1 cellular context compared by ENCODE assay signal in genomic region chr1:65469889-65470340, GRCh38.
TF ChIP-seq lines count a peak whose summit lies in the region.

No MANE protein-coding gene starts in this region.

TF ChIP-seq in GM23338, 12 proteins besides CTCF, POLR2A, EP300 and RAD21 (continued from another document):
- TF ChIP-seq, protein P1, sequence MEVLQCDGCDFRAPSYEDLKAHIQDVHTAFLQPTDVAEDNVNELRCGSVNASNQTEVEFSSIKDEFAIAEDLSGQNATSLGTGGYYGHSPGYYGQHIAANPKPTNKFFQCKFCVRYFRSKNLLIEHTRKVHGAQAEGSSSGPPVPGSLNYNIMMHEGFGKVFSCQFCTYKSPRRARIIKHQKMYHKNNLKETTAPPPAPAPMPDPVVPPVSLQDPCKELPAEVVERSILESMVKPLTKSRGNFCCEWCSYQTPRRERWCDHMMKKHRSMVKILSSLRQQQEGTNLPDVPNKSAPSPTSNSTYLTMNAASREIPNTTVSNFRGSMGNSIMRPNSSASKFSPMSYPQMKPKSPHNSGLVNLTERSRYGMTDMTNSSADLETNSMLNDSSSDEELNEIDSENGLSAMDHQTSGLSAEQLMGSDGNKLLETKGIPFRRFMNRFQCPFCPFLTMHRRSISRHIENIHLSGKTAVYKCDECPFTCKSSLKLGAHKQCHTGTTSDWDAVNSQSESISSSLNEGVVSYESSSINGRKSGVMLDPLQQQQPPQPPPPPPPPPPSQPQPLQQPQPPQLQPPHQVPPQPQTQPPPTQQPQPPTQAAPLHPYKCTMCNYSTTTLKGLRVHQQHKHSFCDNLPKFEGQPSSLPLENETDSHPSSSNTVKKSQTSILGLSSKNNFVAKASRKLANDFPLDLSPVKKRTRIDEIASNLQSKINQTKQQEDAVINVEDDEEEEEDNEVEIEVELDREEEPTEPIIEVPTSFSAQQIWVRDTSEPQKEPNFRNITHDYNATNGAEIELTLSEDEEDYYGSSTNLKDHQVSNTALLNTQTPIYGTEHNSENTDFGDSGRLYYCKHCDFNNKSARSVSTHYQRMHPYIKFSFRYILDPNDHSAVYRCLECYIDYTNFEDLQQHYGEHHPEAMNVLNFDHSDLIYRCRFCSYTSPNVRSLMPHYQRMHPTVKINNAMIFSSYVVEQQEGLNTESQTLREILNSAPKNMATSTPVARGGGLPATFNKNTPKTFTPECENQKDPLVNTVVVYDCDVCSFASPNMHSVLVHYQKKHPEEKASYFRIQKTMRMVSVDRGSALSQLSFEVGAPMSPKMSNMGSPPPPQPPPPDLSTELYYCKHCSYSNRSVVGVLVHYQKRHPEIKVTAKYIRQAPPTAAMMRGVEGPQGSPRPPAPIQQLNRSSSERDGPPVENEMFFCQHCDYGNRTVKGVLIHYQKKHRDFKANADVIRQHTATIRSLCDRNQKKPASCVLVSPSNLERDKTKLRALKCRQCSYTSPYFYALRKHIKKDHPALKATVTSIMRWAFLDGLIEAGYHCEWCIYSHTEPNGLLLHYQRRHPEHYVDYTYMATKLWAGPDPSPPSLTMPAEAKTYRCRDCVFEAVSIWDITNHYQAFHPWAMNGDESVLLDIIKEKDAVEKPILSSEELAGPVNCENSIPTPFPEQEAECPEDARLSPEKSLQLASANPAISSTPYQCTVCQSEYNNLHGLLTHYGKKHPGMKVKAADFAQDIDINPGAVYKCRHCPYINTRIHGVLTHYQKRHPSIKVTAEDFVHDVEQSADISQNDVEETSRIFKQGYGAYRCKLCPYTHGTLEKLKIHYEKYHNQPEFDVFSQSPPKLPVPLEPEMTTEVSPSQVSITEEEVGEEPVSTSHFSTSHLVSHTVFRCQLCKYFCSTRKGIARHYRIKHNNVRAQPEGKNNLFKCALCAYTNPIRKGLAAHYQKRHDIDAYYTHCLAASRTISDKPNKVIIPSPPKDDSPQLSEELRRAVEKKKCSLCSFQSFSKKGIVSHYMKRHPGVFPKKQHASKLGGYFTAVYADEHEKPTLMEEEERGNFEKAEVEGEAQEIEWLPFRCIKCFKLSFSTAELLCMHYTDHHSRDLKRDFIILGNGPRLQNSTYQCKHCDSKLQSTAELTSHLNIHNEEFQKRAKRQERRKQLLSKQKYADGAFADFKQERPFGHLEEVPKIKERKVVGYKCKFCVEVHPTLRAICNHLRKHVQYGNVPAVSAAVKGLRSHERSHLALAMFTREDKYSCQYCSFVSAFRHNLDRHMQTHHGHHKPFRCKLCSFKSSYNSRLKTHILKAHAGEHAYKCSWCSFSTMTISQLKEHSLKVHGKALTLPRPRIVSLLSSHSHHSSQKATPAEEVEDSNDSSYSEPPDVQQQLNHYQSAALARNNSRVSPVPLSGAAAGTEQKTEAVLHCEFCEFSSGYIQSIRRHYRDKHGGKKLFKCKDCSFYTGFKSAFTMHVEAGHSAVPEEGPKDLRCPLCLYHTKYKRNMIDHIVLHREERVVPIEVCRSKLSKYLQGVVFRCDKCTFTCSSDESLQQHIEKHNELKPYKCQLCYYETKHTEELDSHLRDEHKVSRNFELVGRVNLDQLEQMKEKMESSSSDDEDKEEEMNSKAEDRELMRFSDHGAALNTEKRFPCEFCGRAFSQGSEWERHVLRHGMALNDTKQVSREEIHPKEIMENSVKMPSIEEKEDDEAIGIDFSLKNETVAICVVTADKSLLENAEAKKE (CRISPR knock-in tag; IDR thresholded peaks at IDR 0.05): no peak
- TF ChIP-seq ZNF331 (CRISPR knock-in tag; IDR thresholded peaks at IDR 0.05; ENCODE audit: low read depth) (no peak), EZH2phosphoT487 (IDR thresholded peaks at IDR 0.05; ENCODE audit: unreplicated experiment) (no peak), POLR2AphosphoS5 (IDR thresholded peaks at IDR 0.05; ENCODE audit: low read depth) (no peak), REST (IDR thresholded peaks at IDR 0.05; ENCODE audit: unreplicated experiment) (no peak), STAT1 (IDR thresholded peaks at IDR 0.05; ENCODE audit: unreplicated experiment) (no peak), ZNF114 (CRISPR knock-in tag; IDR thresholded peaks at IDR 0.05) (no peak), EZH2 (IDR thresholded peaks at IDR 0.05; ENCODE audit: low read depth, unreplicated experiment) (no peak), NANOG (IDR thresholded peaks at IDR 0.05; ENCODE audit: borderline replicate concordance) (no peak)
- TF ChIP-seq, protein P2, sequence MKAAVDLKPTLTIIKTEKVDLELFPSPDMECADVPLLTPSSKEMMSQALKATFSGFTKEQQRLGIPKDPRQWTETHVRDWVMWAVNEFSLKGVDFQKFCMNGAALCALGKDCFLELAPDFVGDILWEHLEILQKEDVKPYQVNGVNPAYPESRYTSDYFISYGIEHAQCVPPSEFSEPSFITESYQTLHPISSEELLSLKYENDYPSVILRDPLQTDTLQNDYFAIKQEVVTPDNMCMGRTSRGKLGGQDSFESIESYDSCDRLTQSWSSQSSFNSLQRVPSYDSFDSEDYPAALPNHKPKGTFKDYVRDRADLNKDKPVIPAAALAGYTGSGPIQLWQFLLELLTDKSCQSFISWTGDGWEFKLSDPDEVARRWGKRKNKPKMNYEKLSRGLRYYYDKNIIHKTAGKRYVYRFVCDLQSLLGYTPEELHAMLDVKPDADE (IDR thresholded peaks at IDR 0.05): no peak
